Comparison of ENCODE assay signal across 10 cellular contexts in the genomic region with DNA sequence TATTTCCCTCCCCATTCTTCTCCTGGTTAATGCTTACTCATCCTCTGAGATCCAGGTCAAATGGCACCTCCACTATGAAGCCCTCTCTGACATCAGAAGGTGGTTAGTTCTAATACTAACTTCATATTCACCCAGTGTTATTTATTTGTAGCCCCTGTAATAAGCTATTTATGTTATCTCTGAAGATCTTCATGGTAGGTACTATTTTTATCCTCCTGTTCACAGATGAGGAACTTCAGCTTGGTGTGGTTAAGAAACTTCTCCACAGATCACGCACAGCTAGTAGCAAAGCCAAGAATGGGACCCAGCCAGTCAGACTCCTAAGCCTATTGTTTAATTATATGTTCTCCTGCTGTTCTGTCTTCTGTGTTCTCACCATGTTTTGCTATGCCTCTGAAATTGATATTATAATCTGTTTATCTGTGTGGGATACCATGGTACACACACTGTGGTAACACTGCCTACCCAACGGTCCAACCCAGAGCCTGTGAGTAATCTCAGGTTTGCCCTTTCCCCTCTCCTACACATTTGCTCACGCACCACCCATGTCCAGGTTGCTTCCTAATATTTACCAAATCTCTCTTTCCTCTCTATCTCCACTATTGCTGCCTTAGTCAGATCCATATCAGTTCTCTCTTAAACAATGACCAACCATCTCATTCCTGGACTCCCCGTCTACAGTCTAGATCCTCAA.
A peak's percentile ranks its signal among the peaks of the same experiment; 100 is the strongest.
DNase-seq lines count a peak whose midpoint lies in the region; ATAC-seq and TF ChIP-seq lines count a peak whose summit lies in the region.
"Had no signal": no experiment of that assay in that cellular context is flagged by ENCODE, and none has a peak within 500 bp of the region (broad histone marks: within the 10 kb centered on the region; RNA-seq: fewer than 3 reads in every experiment).

No MANE protein-coding gene starts in this region.

- no peaks in the 10 kb centered on the region for H3K36me3 ChIP-seq in CD4-positive, CD25-positive, alpha-beta regulatory T cell (ENCODE audit: control insufficient read depth, insufficient read depth, low read length)
- no peaks in the 10 kb centered on the region for H3K36me3 ChIP-seq in hepatocyte (replicated peaks; ENCODE audit: insufficient read depth, low read depth)

- peaks cover 4 to 27% (median 9%) of the 10 kb centered on the region in 7 donors for H3K9me3 Mint-ChIP-seq in CD4-positive, CD25-positive, alpha-beta regulatory T cell
- H3K9me3 Mint-ChIP-seq in MCF 10A (ENCODE audit: unreplicated experiment) = peaks cover 34% of the 10 kb centered on the region
- H3K9me3 Mint-ChIP-seq: effector memory CD8-positive, alpha-beta T cell had no signal

- intact Hi-C loops in MCF 10A (cut with micrococcal nuclease) = no loop called here

- H3K4me3 Mint-ChIP-seq in CD4-positive, CD25-positive, alpha-beta regulatory T cell = no peak overlapping the region
- H3K4me3 Mint-ChIP-seq in MCF 10A (ENCODE audit: unreplicated experiment) = no peak overlapping the region
- H3K4me3 Mint-ChIP-seq: effector memory CD8-positive, alpha-beta T cell; WTC11 had no signal

- POLR2A ChIA-PET in MCF 10A (lab: Yijun Ruan, JAX) = no interaction called here

- no peaks in the 10 kb centered on the region for H3K27me3 ChIP-seq in CD4-positive, CD25-positive, alpha-beta regulatory T cell (ENCODE audit: control insufficient read depth, insufficient read depth, low read length)
- H3K27me3 ChIP-seq in hepatocyte = no peaks in the 10 kb centered on the region

- no peaks in the 10 kb centered on the region for H3K79me2 ChIP-seq in hepatocyte

- H3K9me2 ChIP-seq in hepatocyte (replicated peaks; ENCODE audit: insufficient read depth) = no peaks in the 10 kb centered on the region

- H3K27ac ChIP-seq in CD4-positive, CD25-positive, alpha-beta regulatory T cell (ENCODE audit: insufficient read depth, low read length, poor library complexity, severe bottlenecking) = no peak overlapping the region
- no peak overlapping the region for H3K27ac ChIP-seq in hepatocyte

- TF ChIP-seq CTCF in hepatocyte (IDR thresholded peaks at IDR 0.05; ENCODE audit: poor library complexity) (no peak), MCF 10A (IDR thresholded peaks at IDR 0.05; ENCODE audit: unreplicated experiment) (no peak)

- peak in 1 of 2 donors; percentile 50 for ATAC-seq in CD4-positive, CD25-positive, alpha-beta regulatory T cell (ENCODE audit: low read depth in 2 of 2)
- peak; percentile 59 for ATAC-seq in GM19372 (IDR thresholded peaks at IDR 0.05; ENCODE audit: low read depth, unreplicated experiment)
- peak; percentile 76 for ATAC-seq in HG03060 (IDR thresholded peaks at IDR 0.05; ENCODE audit: low read depth, unreplicated experiment)
- ATAC-seq: effector memory CD8-positive, alpha-beta T cell; WTC11 had no signal

- no peaks in the 10 kb centered on the region for H3K27me3 Mint-ChIP-seq in CD4-positive, CD25-positive, alpha-beta regulatory T cell
- no peaks in the 10 kb centered on the region for H3K27me3 Mint-ChIP-seq in MCF 10A (ENCODE audit: insufficient read depth, unreplicated experiment)
- H3K27me3 Mint-ChIP-seq: effector memory CD8-positive, alpha-beta T cell had no signal

- peak overlapping the region in 2 of 3 donors; percentile 30 to 74 for H3K27ac Mint-ChIP-seq in CD4-positive, CD25-positive, alpha-beta regulatory T cell
- no peak overlapping the region for H3K27ac Mint-ChIP-seq in MCF 10A (ENCODE audit: low read depth, unreplicated experiment)
- H3K27ac Mint-ChIP-seq: effector memory CD8-positive, alpha-beta T cell; WTC11 had no signal

- 79% methylated on average over 4 of the region's 4 CpGs for WGBS in hepatocyte (ENCODE audit: low lambda C conversion rate, missing lambda C conversion rate)

- no peak overlapping the region for H2AFZ ChIP-seq in hepatocyte

- no peaks in the 10 kb centered on the region for H4K20me1 ChIP-seq in hepatocyte (ENCODE audit: insufficient read depth, poor library complexity, severe bottlenecking)

- peaks cover 14% of the 10 kb centered on the region for H3K36me3 Mint-ChIP-seq in CD4-positive, CD25-positive, alpha-beta regulatory T cell
- no peaks in the 10 kb centered on the region for H3K36me3 Mint-ChIP-seq in MCF 10A (ENCODE audit: insufficient read depth, unreplicated experiment)

- BruUV-seq in MCF 10A (replicated peaks; lab: Mats Ljungman, UMichigan) = no TSS peak

- H3K9me3 ChIP-seq in CD4-positive, CD25-positive, alpha-beta regulatory T cell (ENCODE audit: control insufficient read depth in 2 of 2, low read length in 2 of 2) = peaks cover 6 to 11% of the 10 kb centered on the region in 2 experiments
- H3K9me3 ChIP-seq in hepatocyte (ENCODE audit: low read depth) = peaks cover 4% of the 10 kb centered on the region

- H3K4me1 ChIP-seq in CD4-positive, CD25-positive, alpha-beta regulatory T cell (ENCODE audit: control insufficient read depth, insufficient read depth, low read length, poor library complexity, severe bottlenecking) = no peaks in the 10 kb centered on the region
- H3K4me1 ChIP-seq in hepatocyte (ENCODE audit: insufficient read depth) = no peaks in the 10 kb centered on the region

- DNase-seq in CD4-positive, CD25-positive, alpha-beta regulatory T cell = no peak
- DNase-seq in SKM-1 (lab: John Stamatoyannopoulos, UW; ENCODE audit: unreplicated experiment) = peak; percentile 85
- DNase-seq in AG20443 (ENCODE audit: low spot score) = no peak
- no peak for DNase-seq in hepatocyte (ENCODE audit: low spot score)
- DNase-seq in HuH-7.5 (ENCODE audit: low spot score) = no peak
- no peak for DNase-seq in MCF 10A (ENCODE audit: unreplicated experiment)
- DNase-seq: effector memory CD8-positive, alpha-beta T cell had no signal

- no peak overlapping the region for H3K4me2 ChIP-seq in hepatocyte

- no peak overlapping the region for H3K4me3 ChIP-seq in CD4-positive, CD25-positive, alpha-beta regulatory T cell (ENCODE audit: low read depth, low read length)
- H3K4me3 ChIP-seq in hepatocyte = no peak overlapping the region

- peaks cover 13 to 40% (median 25%) of the 10 kb centered on the region in 4 donors for H3K4me1 Mint-ChIP-seq in CD4-positive, CD25-positive, alpha-beta regulatory T cell
- no peaks in the 10 kb centered on the region for H3K4me1 Mint-ChIP-seq in MCF 10A (ENCODE audit: insufficient read depth, unreplicated experiment)
- H3K4me1 Mint-ChIP-seq: WTC11 had no signal

- CTCF ChIA-PET in MCF 10A (lab: Yijun Ruan, JAX) = no interaction called here
